ENCODE assay signal across 21 cellular contexts in genomic region chr5:74390822-74391221, GRCh38.
"Had no signal": no experiment of that assay in that cellular context is flagged by ENCODE, and none has a peak within 500 bp of the region (broad histone marks: within the 10 kb centered on the region; RNA-seq: fewer than 3 reads in every experiment).

No MANE protein-coding gene starts in this region.

- H3K4me3 Mint-ChIP-seq: nephron progenitor cell; stimulated activated naive B cell treated with anti-CD40 and anti-IgM and Interleukin-4, amounts not matched to agents 10 μg/mL and 1 μg/mL and 100 μg/mL, for 72 hours; stimulated activated naive CD8-positive, alpha-beta T cell treated with anti-CD3 and anti-CD28 coated beads, Interleukin-15, amount 100 ng/mL, for 72 hours had no signal

- DNase-seq: colonic mucosa; dermis blood vessel endothelial cell; esophagus squamous epithelium; foreskin melanocyte; head of caudate nucleus; kidney; left colon; left ventricle myocardium superior; mesendoderm; nephron progenitor cell; psoas muscle; retina; spleen; stimulated activated CD4-positive, alpha-beta T cell treated with anti-CD3 and anti-CD28 coated beads, Interleukin-2, amount 100 ng/mL, for 24 hours; stimulated activated CD4-positive, alpha-beta T cell treated with anti-CD3 and anti-CD28 coated beads, Interleukin-4, amount 100 ng/mL, for 4 hours; stimulated activated naive B cell treated with anti-CD40 and anti-IgM and Interleukin-4, amounts not matched to agents 10 μg/mL and 1 μg/mL and 100 μg/mL, for 72 hours; stimulated activated naive CD8-positive, alpha-beta T cell treated with anti-CD3 and anti-CD28 coated beads, Interleukin-15, amount 100 ng/mL, for 72 hours; testis; upper lobe of right lung had no signal

- H3K27ac Mint-ChIP-seq: naive thymus-derived CD4-positive, alpha-beta T cell; nephron progenitor cell; stimulated activated naive B cell treated with anti-CD40 and anti-IgM and Interleukin-4, amounts not matched to agents 10 μg/mL and 1 μg/mL and 100 μg/mL, for 72 hours; stimulated activated naive CD8-positive, alpha-beta T cell treated with anti-CD3 and anti-CD28 coated beads, Interleukin-15, amount 100 ng/mL, for 72 hours had no signal

- H3K9me3 Mint-ChIP-seq: naive thymus-derived CD4-positive, alpha-beta T cell; stimulated activated naive B cell treated with anti-CD40 and anti-IgM and Interleukin-4, amounts not matched to agents 10 μg/mL and 1 μg/mL and 100 μg/mL, for 72 hours; stimulated activated naive CD8-positive, alpha-beta T cell treated with anti-CD3 and anti-CD28 coated beads, Interleukin-15, amount 100 ng/mL, for 72 hours had no signal

- H3K27me3 Mint-ChIP-seq: stimulated activated naive CD8-positive, alpha-beta T cell treated with anti-CD3 and anti-CD28 coated beads, Interleukin-15, amount 100 ng/mL, for 72 hours had no signal

- H3K4me1 Mint-ChIP-seq: stimulated activated naive CD8-positive, alpha-beta T cell treated with anti-CD3 and anti-CD28 coated beads, Interleukin-15, amount 100 ng/mL, for 72 hours had no signal

- H3K36me3 Mint-ChIP-seq: naive thymus-derived CD4-positive, alpha-beta T cell; stimulated activated naive B cell treated with anti-CD40 and anti-IgM and Interleukin-4, amounts not matched to agents 10 μg/mL and 1 μg/mL and 100 μg/mL, for 72 hours had no signal

- ATAC-seq: left colon; left ventricle myocardium superior; naive thymus-derived CD4-positive, alpha-beta T cell; sciatic nerve; stimulated activated naive CD8-positive, alpha-beta T cell treated with anti-CD3 and anti-CD28 coated beads, Interleukin-15, amount 100 ng/mL, for 72 hours; upper lobe of right lung had no signal
